In the genomic region with DNA sequence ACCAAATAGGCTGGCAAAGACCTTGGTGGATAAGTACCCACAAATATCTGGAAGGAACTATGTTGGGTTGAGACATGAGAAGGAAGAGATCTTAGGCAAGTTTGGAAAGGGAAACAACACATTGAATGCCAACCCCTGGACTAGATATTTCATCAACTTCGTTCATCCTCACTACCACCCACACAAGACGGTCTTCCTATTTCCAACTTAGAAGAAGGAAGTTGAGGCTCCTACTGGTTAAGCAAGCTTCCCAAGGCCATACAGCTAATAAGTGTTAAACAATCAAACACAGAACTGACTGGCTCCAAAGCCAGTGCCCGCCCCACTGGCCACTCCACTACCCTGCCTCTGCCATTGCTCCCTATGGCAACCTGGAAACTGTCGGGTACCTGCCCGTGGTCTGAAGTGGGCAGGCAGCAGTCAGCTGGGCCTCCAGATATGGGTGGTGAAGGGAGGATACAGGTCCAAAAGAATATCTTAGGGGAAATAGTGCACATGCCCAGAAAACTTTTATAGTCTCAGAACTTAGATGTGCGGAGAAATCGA, we compare ENCODE assay signal across 2 cellular contexts.
TF ChIP-seq lines count a peak whose summit lies in the region.

No MANE protein-coding gene starts in this region.

TF ChIP-seq in A549, 52 proteins besides CTCF, POLR2A, EP300 and RAD21:
- no peak for TF ChIP-seq GATA3 (IDR thresholded peaks at IDR 0.05; ENCODE audit: borderline replicate concordance)
- no peak for TF ChIP-seq ZC3H11A (IDR thresholded peaks at IDR 0.05)
- no peak for TF ChIP-seq ZSCAN20 (CRISPR knock-in tag; IDR thresholded peaks at IDR 0.05)
- TF ChIP-seq, protein P1, sequence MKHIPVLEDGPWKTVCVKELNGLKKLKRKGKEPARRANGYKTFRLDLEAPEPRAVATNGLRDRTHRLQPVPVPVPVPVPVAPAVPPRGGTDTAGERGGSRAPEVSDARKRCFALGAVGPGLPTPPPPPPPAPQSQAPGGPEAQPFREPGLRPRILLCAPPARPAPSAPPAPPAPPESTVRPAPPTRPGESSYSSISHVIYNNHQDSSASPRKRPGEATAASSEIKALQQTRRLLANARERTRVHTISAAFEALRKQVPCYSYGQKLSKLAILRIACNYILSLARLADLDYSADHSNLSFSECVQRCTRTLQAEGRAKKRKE (CRISPR knock-in tag; IDR thresholded peaks at IDR 0.05; ENCODE audit: low read depth), result no peak
- no peak for TF ChIP-seq RCOR1 (IDR thresholded peaks at IDR 0.05; ENCODE audit: low read depth, low read length)
- TF ChIP-seq FOXS1 (CRISPR knock-in tag; IDR thresholded peaks at IDR 0.05), result no peak
- no peak for TF ChIP-seq MYC (IDR thresholded peaks at IDR 0.05; ENCODE audit: borderline replicate concordance, low read length)
- no peak for TF ChIP-seq NFE2L2 (conservative IDR thresholded peaks at IDR 0.05; ENCODE audit: low read length)
- TF ChIP-seq HDAC2 (IDR thresholded peaks at IDR 0.05), result no peak
- TF ChIP-seq HOXA7 (CRISPR knock-in tag; IDR thresholded peaks at IDR 0.05), result no peak
- TF ChIP-seq HOXB13 (CRISPR knock-in tag; IDR thresholded peaks at IDR 0.05; ENCODE audit: low read depth), result no peak
- TF ChIP-seq, protein P2, sequence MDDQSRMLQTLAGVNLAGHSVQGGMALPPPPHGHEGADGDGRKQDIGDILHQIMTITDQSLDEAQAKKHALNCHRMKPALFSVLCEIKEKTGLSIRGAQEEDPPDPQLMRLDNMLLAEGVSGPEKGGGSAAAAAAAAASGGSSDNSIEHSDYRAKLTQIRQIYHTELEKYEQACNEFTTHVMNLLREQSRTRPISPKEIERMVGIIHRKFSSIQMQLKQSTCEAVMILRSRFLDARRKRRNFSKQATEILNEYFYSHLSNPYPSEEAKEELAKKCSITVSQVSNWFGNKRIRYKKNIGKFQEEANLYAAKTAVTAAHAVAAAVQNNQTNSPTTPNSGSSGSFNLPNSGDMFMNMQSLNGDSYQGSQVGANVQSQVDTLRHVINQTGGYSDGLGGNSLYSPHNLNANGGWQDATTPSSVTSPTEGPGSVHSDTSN (IDR thresholded peaks at IDR 0.05), result no peak
- no peak for TF ChIP-seq HEYL (CRISPR knock-in tag; IDR thresholded peaks at IDR 0.05)
- TF ChIP-seq SREBF2 (IDR thresholded peaks at IDR 0.05), result no peak
- no peak for TF ChIP-seq CHD4 (IDR thresholded peaks at IDR 0.05; ENCODE audit: borderline replicate concordance)
- TF ChIP-seq ESRRA (IDR thresholded peaks at IDR 0.05; ENCODE audit: borderline replicate concordance, low read length), result no peak

TF ChIP-seq in IMR-90, 13 proteins besides CTCF, POLR2A, EP300 and RAD21 (continued from another document):
- TF ChIP-seq SMC3 (IDR thresholded peaks at IDR 0.05; ENCODE audit: low read depth, low read length) (no peak), CHD1 (IDR thresholded peaks at IDR 0.05; ENCODE audit: low read depth, low read length) (no peak), ELK1 (IDR thresholded peaks at IDR 0.05; ENCODE audit: borderline replicate concordance, low read depth, low read length) (no peak), USF2 (IDR thresholded peaks at IDR 0.05; ENCODE audit: low read depth, low read length) (no peak), BHLHE40 (IDR thresholded peaks at IDR 0.05; ENCODE audit: low read depth, low read length) (no peak)
